Comparison of ENCODE assay signal across 27 cellular contexts in the genomic region with DNA sequence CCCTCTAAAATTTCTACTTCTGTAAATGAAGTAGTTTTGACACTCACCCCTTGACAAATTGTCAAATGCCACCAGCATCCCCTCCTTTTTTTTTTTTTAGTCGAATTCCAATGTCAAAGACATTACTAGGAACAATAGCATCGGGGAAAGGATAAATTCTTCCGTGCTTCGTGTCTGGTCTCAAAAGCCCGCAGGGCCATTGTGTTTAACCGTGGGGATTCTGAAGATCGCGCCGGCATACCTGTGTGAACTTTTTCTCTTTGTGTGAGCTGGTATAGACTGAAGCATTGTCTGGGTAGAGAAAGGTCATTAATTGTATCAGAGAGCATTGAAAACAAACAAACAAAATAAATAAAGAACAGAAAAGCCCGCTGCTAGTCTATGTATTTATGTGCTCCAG.
"Had no signal": no experiment of that assay in that cellular context is flagged by ENCODE, and none has a peak within 500 bp of the region (broad histone marks: within the 10 kb centered on the region; RNA-seq: fewer than 3 reads in every experiment).

No MANE protein-coding gene starts in this region.

- H3K9me3 ChIP-seq: colonic mucosa, esophagus muscularis mucosa, heart right ventricle, lower lobe of right lung, mucosa of descending colon, ovary, psoas muscle, sigmoid colon, thoracic aorta, transverse colon, vagina had no signal

- ATAC-seq: heart right ventricle; left ventricle myocardium superior; lower lobe of right lung; mucosa of descending colon; psoas muscle; right cardiac atrium; stimulated activated naive B cell treated with anti-CD40 and anti-IgM and Interleukin-4, amounts not matched to agents 10 μg/mL and 1 μg/mL and 100 μg/mL, for 72 hours had no signal

- H3K4me3 ChIP-seq: colonic mucosa, esophagus muscularis mucosa, heart right ventricle, lower lobe of right lung, mucosa of descending colon, ovary, psoas muscle, sigmoid colon, thoracic aorta, transverse colon, vagina had no signal

- H3K9me3 Mint-ChIP-seq: dendritic cell treated with granulocyte-macrophage colony-stimulating factor and Interleukin-4, amounts not matched to agents 40 ng/mL and 50 ng/mL, for 4 days; memory B cell; mesothelial cell of epicardium; naive B cell; nephron; stimulated activated naive B cell treated with anti-CD40 and anti-IgM and Interleukin-4, amounts not matched to agents 10 μg/mL and 1 μg/mL and 100 μg/mL, for 72 hours; stimulated activated naive CD8-positive, alpha-beta T cell treated with anti-CD3 and anti-CD28 coated beads, Interleukin-15, Interleukin-2, amounts not matched to agents 100 ng/mL and 50 ng/mL, for 24 hours had no signal

- H3K27ac Mint-ChIP-seq: dendritic cell treated with granulocyte-macrophage colony-stimulating factor and Interleukin-4, amounts not matched to agents 40 ng/mL and 50 ng/mL, for 4 days; memory B cell; mesothelial cell of epicardium; nephron; stimulated activated naive B cell treated with anti-CD40 and anti-IgM and Interleukin-4, amounts not matched to agents 10 μg/mL and 1 μg/mL and 100 μg/mL, for 72 hours; stimulated activated naive CD8-positive, alpha-beta T cell treated with anti-CD3 and anti-CD28 coated beads, Interleukin-15, Interleukin-2, amounts not matched to agents 100 ng/mL and 50 ng/mL, for 24 hours had no signal

- DNase-seq: colonic mucosa; effector CD8-positive, alpha-beta T cell; foreskin melanocyte; glutamatergic neuron; heart right ventricle; hippocampal formation; left ventricle myocardium superior; lower lobe of right lung; mucosa of descending colon; naive B cell; nucleus accumbens; ovary; posterior cingulate gyrus; psoas muscle; right cardiac atrium; sigmoid colon; stimulated activated CD4-positive, alpha-beta T cell treated with anti-CD3 and anti-CD28 coated beads, Interleukin-2, amount 100 ng/mL, for 48 hours; stimulated activated naive B cell treated with anti-CD40 and anti-IgM and Interleukin-4, amounts not matched to agents 10 μg/mL and 1 μg/mL and 100 μg/mL, for 72 hours; transverse colon had no signal

- H3K36me3 Mint-ChIP-seq: naive B cell had no signal

- H3K4me1 Mint-ChIP-seq: memory B cell had no signal

- H3K4me3 Mint-ChIP-seq: dendritic cell treated with granulocyte-macrophage colony-stimulating factor and Interleukin-4, amounts not matched to agents 40 ng/mL and 50 ng/mL, for 4 days; memory B cell; mesothelial cell of epicardium; naive B cell; nephron; stimulated activated naive B cell treated with anti-CD40 and anti-IgM and Interleukin-4, amounts not matched to agents 10 μg/mL and 1 μg/mL and 100 μg/mL, for 72 hours; stimulated activated naive CD8-positive, alpha-beta T cell treated with anti-CD3 and anti-CD28 coated beads, Interleukin-15, Interleukin-2, amounts not matched to agents 100 ng/mL and 50 ng/mL, for 24 hours had no signal

- H3K27me3 ChIP-seq: colonic mucosa, ovary, sigmoid colon, transverse colon, vagina had no signal

- H3K27ac ChIP-seq: colonic mucosa, esophagus muscularis mucosa, heart right ventricle, lower lobe of right lung, ovary, psoas muscle, sigmoid colon, thoracic aorta, transverse colon, vagina had no signal

- H3K4me1 ChIP-seq: colonic mucosa, lower lobe of right lung, psoas muscle, sigmoid colon, transverse colon, vagina had no signal

- H3K36me3 ChIP-seq: colonic mucosa, esophagus muscularis mucosa, heart right ventricle, lower lobe of right lung, ovary, sigmoid colon, thoracic aorta, transverse colon, vagina had no signal
